Comparison of ENCODE assay signal across 14 cellular contexts in genomic region chr13:21234537-21234936, GRCh38. TPM values are rescaled to one million over a fixed set of nuclear protein-coding genes. Genes with fewer than 3 reads are reported as not detected.
DNase-seq lines count a peak whose midpoint lies in the region; ATAC-seq and TF ChIP-seq lines count a peak whose summit lies in the region.
"Had no signal": no experiment of that assay in that cellular context is flagged by ENCODE, and none has a peak within 500 bp of the region (broad histone marks: within the 10 kb centered on the region; RNA-seq: fewer than 3 reads in every experiment).

No MANE protein-coding gene starts in this region.

- no peaks in the 10 kb centered on the region for H3K9me3 Mint-ChIP-seq in CD4-positive, alpha-beta T cell
- H3K9me3 Mint-ChIP-seq: activated CD4-positive, alpha-beta memory T cell treated with anti-CD3 and anti-CD28 coated beads for 36 hours had no signal

- DNase-seq in Daoy (ENCODE audit: low read depth) (peak; percentile 23), HFF-Myc (ENCODE audit: extremely low read depth, low read depth) (peak; percentile 22), dorsolateral prefrontal cortex (peak in 1 of 10 donors; percentile 31), trophoblast cell (peak; percentile 95 to 96), SIG-M5 treated with dmso at 0.1 percent for 504 hours (lab: John Stamatoyannopoulos, UW; ENCODE audit: unreplicated experiment) (no peak), DMS 273 (lab: John Stamatoyannopoulos, UW; ENCODE audit: unreplicated experiment) (no peak)
- no peak for DNase-seq in CD4-positive, alpha-beta T cell
- DNase-seq: activated CD4-positive, alpha-beta memory T cell treated with anti-CD3 and anti-CD28 coated beads for 36 hours; central memory CD4-positive, alpha-beta T cell; IMR-90; NCI-H2081 treated with DMSO at 0.1 percent for 48 hours; OCI-M1; T-helper 2 cell had no signal

- no peak overlapping the region for H3K14ac ChIP-seq in trophoblast cell (ENCODE audit: low read length)

- POLR2A ChIA-PET in CD4-positive, alpha-beta T cell (lab: Charles Lee): no interaction called here

- H2BK12ac ChIP-seq in trophoblast cell (ENCODE audit: low read length): no peak overlapping the region

- no peak overlapping the region for H4K91ac ChIP-seq in trophoblast cell (ENCODE audit: low read depth, low read length)

- TF ChIP-seq CTCF in HFF-Myc (IDR thresholded peaks at IDR 0.05; ENCODE audit: low read depth, low read length, missing control alignments) (no peak), dorsolateral prefrontal cortex (IDR thresholded peaks at IDR 0.05 in 54 of 56, conservative IDR thresholded peaks at IDR 0.05 in 2 of 56; ENCODE audit: low read depth in 1 of 56, partially characterized antibody in 56 of 56) (no peak)
- no peak for TF ChIP-seq CTCF in CD4-positive, alpha-beta T cell (IDR thresholded peaks at IDR 0.05)

- H4K12ac ChIP-seq in trophoblast cell (ENCODE audit: low read depth, low read length): no peak overlapping the region

- ATAC-seq in CD4-positive, alpha-beta T cell (ENCODE audit: poor library complexity): no peak
- ATAC-seq: sciatic nerve had no signal

- intact Hi-C loops in dorsolateral prefrontal cortex (cut with DNase I): no loop called here
- intact Hi-C loops in CD4-positive, alpha-beta T cell (cut with DNase I, micrococcal nuclease): no loop called here

- H3K27ac Mint-ChIP-seq in CD4-positive, alpha-beta T cell: no peak overlapping the region
- H3K27ac Mint-ChIP-seq: activated CD4-positive, alpha-beta memory T cell treated with anti-CD3 and anti-CD28 coated beads for 36 hours had no signal

- H3K4me1 ChIP-seq in trophoblast cell (ENCODE audit: control insufficient read depth in 1 of 2, insufficient read depth in 2 of 2, low read length in 2 of 2): peaks cover 0 to 8% of the 10 kb centered on the region in 2 experiments

- H3K4me1 Mint-ChIP-seq in CD4-positive, alpha-beta T cell (ENCODE audit: low read depth): no peaks in the 10 kb centered on the region

- no peaks in the 10 kb centered on the region for H3K36me3 Mint-ChIP-seq in CD4-positive, alpha-beta T cell (ENCODE audit: low read depth)
- H3K36me3 Mint-ChIP-seq: activated CD4-positive, alpha-beta memory T cell treated with anti-CD3 and anti-CD28 coated beads for 36 hours had no signal

- H2AK5ac ChIP-seq in trophoblast cell (ENCODE audit: low read length): no peak overlapping the region

- H3K4me3 Mint-ChIP-seq in CD4-positive, alpha-beta T cell: no peak overlapping the region
- H3K4me3 Mint-ChIP-seq: activated CD4-positive, alpha-beta memory T cell treated with anti-CD3 and anti-CD28 coated beads for 36 hours had no signal

- peak overlapping the region in 2 of 59 donors; percentile 2 to 8 for H3K27ac ChIP-seq in dorsolateral prefrontal cortex
- no peak overlapping the region for H3K27ac ChIP-seq in trophoblast cell (ENCODE audit: low read depth, low read length)
- H3K27ac ChIP-seq in CD4-positive, alpha-beta T cell (ENCODE audit: low read depth, low read length): no peak overlapping the region

- no peak overlapping the region for H3K4ac ChIP-seq in trophoblast cell (ENCODE audit: low read depth, low read length)

- no peaks in the 10 kb centered on the region for H3K27me3 Mint-ChIP-seq in CD4-positive, alpha-beta T cell

- H3K79me1 ChIP-seq in trophoblast cell (ENCODE audit: low read length): no peaks in the 10 kb centered on the region

- no peaks in the 10 kb centered on the region for H3K36me3 ChIP-seq in trophoblast cell (ENCODE audit: control insufficient read depth in 1 of 2, insufficient read depth in 2 of 2, low read length in 2 of 2)

- H3K27me3 ChIP-seq in dorsolateral prefrontal cortex: peaks cover 0 to 3% (median 0%) of the 10 kb centered on the region in 45 donors
- H3K27me3 ChIP-seq in trophoblast cell (ENCODE audit: insufficient read depth, low read length): no peaks in the 10 kb centered on the region
- H3K27me3 ChIP-seq in CD4-positive, alpha-beta T cell (ENCODE audit: control insufficient read depth, insufficient read depth, low read length): no peaks in the 10 kb centered on the region

- H2BK120ac ChIP-seq in trophoblast cell (ENCODE audit: insufficient read depth, low read length, poor library complexity): no peak overlapping the region

- H4K8ac ChIP-seq in trophoblast cell (ENCODE audit: low read depth, low read length): no peak overlapping the region

- no peak overlapping the region for H3K4me2 ChIP-seq in trophoblast cell (ENCODE audit: low read length)

- H2AFZ ChIP-seq in trophoblast cell (ENCODE audit: insufficient read depth, low read length, poor library complexity): no peak overlapping the region

- no peak overlapping the region for H3K9ac ChIP-seq in trophoblast cell (ENCODE audit: low read length)

- WGBS in trophoblast cell (ENCODE audit: extremely low coverage, insufficient coverage, insufficient read length): no CpG with 5 or more reads among the region's 9 CpGs

- H3K18ac ChIP-seq in trophoblast cell (ENCODE audit: low read length): no peak overlapping the region

- H3K4me3 ChIP-seq in HFF-Myc (replicated peaks; ENCODE audit: low read depth, low read length) (no peak overlapping the region), dorsolateral prefrontal cortex (peak overlapping the region in 39 of 59 donors; percentile 3 to 53 (median 30)), trophoblast cell (ENCODE audit: low read depth, low read length) (no peak overlapping the region)

- H3K79me2 ChIP-seq in trophoblast cell (ENCODE audit: control insufficient read depth, insufficient read depth, low read length, poor library complexity): no peaks in the 10 kb centered on the region

- CTCF ChIA-PET in CD4-positive, alpha-beta T cell (lab: Charles Lee): no interaction called here

- no peak overlapping the region for H3K23ac ChIP-seq in trophoblast cell (ENCODE audit: low read length)

- H3K9me3 ChIP-seq in trophoblast cell (ENCODE audit: insufficient read depth, low read depth, low read length): peaks cover 3% of the 10 kb centered on the region
- no peaks in the 10 kb centered on the region for H3K9me3 ChIP-seq in CD4-positive, alpha-beta T cell (ENCODE audit: control insufficient read depth, low read length)

- no peak overlapping the region for H2BK5ac ChIP-seq in trophoblast cell (ENCODE audit: low read depth, low read length, poor library complexity)

RNA-seq across cellular contexts. Expression of gene MRPL57, which starts 58.1 kb away (rescaled TPM):
- 24.9 and 26.6 TPM in 2 replicates for total RNA-seq in Daoy (2014; rRNA removed; shearing (Covaris generic))
- total RNA-seq in dorsolateral prefrontal cortex: 10 to 100 TPM; 12.7 to 28.6 (median 19.2) TPM
- polyA plus RNA-seq in trophoblast cell (2013): 21.4 and 22.0 TPM in 2 replicates
- 10 to 100 TPM; 10.0 to 10.5 TPM for total RNA-seq in CD4-positive, alpha-beta T cell

RNA-seq across cellular contexts. Expression of gene SKA3, which starts 58.2 kb away (rescaled TPM):
- 31.6 and 35.0 TPM in 2 replicates for total RNA-seq in Daoy (2014; rRNA removed; shearing (Covaris generic))
- total RNA-seq in dorsolateral prefrontal cortex: 1 to 10 TPM in 75 of 120 experiments, under 1 TPM in 42, not detected in 3; 0.16 to 3.6 (median 1.3) TPM
- 23.1 and 24.4 TPM in 2 replicates for polyA plus RNA-seq in trophoblast cell (2013)
- total RNA-seq in CD4-positive, alpha-beta T cell: under 1 TPM in 1 of 2 experiments, not detected in 1; 0.30 TPM

Comparison
In these comparisons a context has a peak if more than half of its experiments do, and no peak if none do; other contexts are left out.
1. DNase-seq: peak in Daoy (single experiment), HFF-Myc (single experiment) and trophoblast cell (2 of 2); none in SIG-M5 treated with dmso at 0.1 percent for 504 hours (single experiment), CD4-positive, alpha-beta T cell (0 of 10) and DMS 273 (single experiment).
2. H3K4me3 ChIP-seq: peak in dorsolateral prefrontal cortex (39 of 59); none in HFF-Myc (single experiment) and trophoblast cell (single experiment).